25 cellular contexts compared by ENCODE assay signal in the genomic region with DNA sequence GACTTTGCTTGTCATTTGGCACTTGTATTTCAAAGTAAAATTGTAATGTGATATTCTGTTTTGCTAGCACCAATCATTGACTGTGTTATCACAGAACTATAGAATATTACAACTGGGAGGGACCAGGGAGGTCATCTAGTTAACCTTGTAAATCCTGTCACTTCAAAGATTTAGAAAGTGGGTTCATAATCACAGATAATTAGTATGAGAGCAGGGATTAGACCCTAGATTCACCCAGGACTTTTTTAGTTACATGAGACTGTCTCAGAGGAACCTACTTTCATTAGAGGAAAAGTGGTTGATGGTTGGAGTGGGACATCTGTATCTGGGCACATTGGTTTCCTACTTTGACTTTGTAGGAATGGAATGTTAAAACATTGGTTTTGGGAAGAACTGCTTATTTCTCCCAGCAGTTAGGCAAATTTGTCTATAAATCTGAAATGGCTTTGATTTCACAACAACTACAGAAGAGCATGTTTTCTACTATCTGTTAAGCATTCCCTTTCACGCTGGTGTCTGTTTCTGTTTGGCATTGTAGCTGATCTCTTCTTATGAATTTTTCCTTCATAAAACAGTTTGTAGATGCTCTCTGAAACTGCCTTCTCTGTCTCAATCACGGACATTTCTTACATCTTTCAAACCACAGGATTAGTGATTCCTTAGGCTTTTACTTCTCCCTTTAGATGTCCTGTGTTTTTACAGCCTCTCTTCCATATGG.
DNase-seq lines count a peak whose midpoint lies in the region; ATAC-seq and TF ChIP-seq lines count a peak whose summit lies in the region.
"Had no signal": no experiment of that assay in that cellular context is flagged by ENCODE, and none has a peak within 500 bp of the region (broad histone marks: within the 10 kb centered on the region; RNA-seq: fewer than 3 reads in every experiment).

No MANE protein-coding gene starts in this region.

- H4K20me1 ChIP-seq in GM23248 (ENCODE audit: insufficient read depth), result no peaks in the 10 kb centered on the region

- H3K4me1 Mint-ChIP-seq in CD4-positive, alpha-beta memory T cell, result peaks cover 6 to 20% (median 15%) of the 10 kb centered on the region in 4 donors
- H3K4me1 Mint-ChIP-seq in central memory CD8-positive, alpha-beta T cell, result peaks cover 9% of the 10 kb centered on the region
- no peaks in the 10 kb centered on the region for H3K4me1 Mint-ChIP-seq in nephron progenitor cell
- H3K4me1 Mint-ChIP-seq: neural crest cell had no signal

- no peak overlapping the region for H3K27ac ChIP-seq in CD4-positive, alpha-beta memory T cell (ENCODE audit: low read depth, low read length)
- H3K27ac ChIP-seq in GM23248, result no peak overlapping the region
- H3K27ac ChIP-seq: ascending aorta, esophagus muscularis mucosa, tibial artery had no signal

- H3K36me3 Mint-ChIP-seq in CD4-positive, alpha-beta memory T cell, result peaks cover 10 to 26% of the 10 kb centered on the region in 2 donors
- H3K36me3 Mint-ChIP-seq in central memory CD8-positive, alpha-beta T cell (ENCODE audit: insufficient read depth), result peaks cover 26% of the 10 kb centered on the region
- H3K36me3 Mint-ChIP-seq in nephron progenitor cell (ENCODE audit: low read depth), result peaks cover 12% of the 10 kb centered on the region

- H2AFZ ChIP-seq in GM23248, result no peak overlapping the region

- DNase-seq in CD4-positive, alpha-beta memory T cell, result no peak
- DNase-seq in GM23248 (peak; percentile 9), nephron progenitor cell (no peak), T-helper 2 cell (no peak)
- no peak for DNase-seq in central memory CD8-positive, alpha-beta T cell (ENCODE audit: low spot score in 2 of 2)
- DNase-seq: activated CD4-positive, alpha-beta T cell treated with anti-CD3 and anti-CD28 coated beads, Interleukin-2, amount 50 U/mL, for 4 hours; activated CD8-positive, alpha-beta memory T cell treated with anti-CD3 and anti-CD28 coated beads, Interleukin-2, amount 50 U/mL, for 48 hours; activated gamma-delta T cell treated with Interleukin-2 at 50 U/mL for 16 hours; AML-193; Calu3; EL; glutamatergic neuron; MM.1S; NCI-H1436; NCI-H774; PC-3; stimulated activated CD4-positive, alpha-beta T cell treated with anti-CD3 and anti-CD28 coated beads, Interleukin-2, amount 100 ng/mL, for 24 hours; stimulated activated naive CD4-positive, alpha-beta T cell treated with Interleukin-2 at 50 U/mL for 16 hours; tibial artery had no signal

- no peak overlapping the region for H3K9ac ChIP-seq in GM23248

- H3K9me2 ChIP-seq in GM23248 (ENCODE audit: insufficient read depth), result no peaks in the 10 kb centered on the region

- CTCF ChIA-PET in CD4-positive, alpha-beta memory T cell (lab: Charles Lee; ENCODE audit: partially characterized antibody), result no interaction called here

- H3K27me3 ChIP-seq in CD4-positive, alpha-beta memory T cell (ENCODE audit: insufficient read depth, low read length), result no peaks in the 10 kb centered on the region
- no peaks in the 10 kb centered on the region for H3K27me3 ChIP-seq in GM23248 (replicated peaks; ENCODE audit: insufficient read depth)
- H3K27me3 ChIP-seq: ascending aorta, esophagus muscularis mucosa, tibial artery had no signal

- H3K27ac Mint-ChIP-seq in CD4-positive, alpha-beta memory T cell, result peak overlapping the region in 6 of 7 donors; percentile 1 to 70 (median 30)
- peak overlapping the region; percentile 64 for H3K27ac Mint-ChIP-seq in central memory CD8-positive, alpha-beta T cell (ENCODE audit: low read depth)
- peak overlapping the region; percentile 54 for H3K27ac Mint-ChIP-seq in nephron progenitor cell

- no peaks in the 10 kb centered on the region for H3K9me3 ChIP-seq in CD4-positive, alpha-beta memory T cell (ENCODE audit: control insufficient read depth in 1 of 2, low read length in 2 of 2)
- no peaks in the 10 kb centered on the region for H3K9me3 ChIP-seq in GM23248 (ENCODE audit: low read depth)
- H3K9me3 ChIP-seq: ascending aorta, esophagus muscularis mucosa, tibial artery had no signal

- H3F3A ChIP-seq in GM23248 (ENCODE audit: insufficient read depth), result no peaks in the 10 kb centered on the region

- intact Hi-C loops in CD4-positive, alpha-beta memory T cell (cut with micrococcal nuclease), result no loop called here

- no peak overlapping the region for H3K4me3 ChIP-seq in CD4-positive, alpha-beta memory T cell (ENCODE audit: low read length in 2 of 2)
- no peak overlapping the region for H3K4me3 ChIP-seq in GM23248
- H3K4me3 ChIP-seq: ascending aorta, esophagus muscularis mucosa, tibial artery had no signal

- in situ Hi-C loops in GM23248 (cut with MboI), result loop anchor here (25.0 kb wide), 1 partner anchor 1094 kb away; a partner anchor contains a TSS

- H3K27me3 Mint-ChIP-seq in CD4-positive, alpha-beta memory T cell, result no peaks in the 10 kb centered on the region
- H3K27me3 Mint-ChIP-seq in central memory CD8-positive, alpha-beta T cell, result no peaks in the 10 kb centered on the region
- H3K27me3 Mint-ChIP-seq in nephron progenitor cell (ENCODE audit: low read depth, poor library complexity), result no peaks in the 10 kb centered on the region

- WGBS in GM23248 (ENCODE audit: low coverage in 1 of 2, low lambda C conversion rate in 2 of 2, missing lambda C conversion rate in 2 of 2), 2 experiments, result 60 to 71% methylated on average over 2 of the region's 2 CpGs

- H3K4me2 ChIP-seq in GM23248 (ENCODE audit: unreplicated experiment), result no peak overlapping the region

- POLR2A ChIA-PET in CD4-positive, alpha-beta memory T cell (lab: Charles Lee; ENCODE audit: partially characterized antibody), result no interaction called here

- TF ChIP-seq CTCF in nephron progenitor cell (IDR thresholded peaks at IDR 0.05), result no peak

- H3K4me1 ChIP-seq in CD4-positive, alpha-beta memory T cell (ENCODE audit: insufficient read depth, low read length), result no peaks in the 10 kb centered on the region
- no peaks in the 10 kb centered on the region for H3K4me1 ChIP-seq in GM23248 (ENCODE audit: insufficient read depth)
- H3K4me1 ChIP-seq: ascending aorta, tibial artery had no signal

- H3K36me3 ChIP-seq in CD4-positive, alpha-beta memory T cell (ENCODE audit: insufficient read depth, low read length), result peaks cover 3% of the 10 kb centered on the region
- H3K36me3 ChIP-seq in GM23248 (ENCODE audit: low read depth), result peaks cover 4% of the 10 kb centered on the region; the same call in 1 of the 2 replicates

- H3K79me2 ChIP-seq in GM23248 (ENCODE audit: insufficient read depth), result peaks cover 17% of the 10 kb centered on the region

- no peak overlapping the region for H3K4me3 Mint-ChIP-seq in CD4-positive, alpha-beta memory T cell
- H3K4me3 Mint-ChIP-seq in central memory CD8-positive, alpha-beta T cell, result no peak overlapping the region
- no peak overlapping the region for H3K4me3 Mint-ChIP-seq in nephron progenitor cell
- H3K4me3 Mint-ChIP-seq: neural crest cell had no signal

- no peaks in the 10 kb centered on the region for H3K9me3 Mint-ChIP-seq in CD4-positive, alpha-beta memory T cell
- H3K9me3 Mint-ChIP-seq in central memory CD8-positive, alpha-beta T cell, result no peaks in the 10 kb centered on the region
- peaks cover 6% of the 10 kb centered on the region for H3K9me3 Mint-ChIP-seq in nephron progenitor cell

- no peak for ATAC-seq in central memory CD8-positive, alpha-beta T cell (replicated peaks; ENCODE audit: extremely low read depth, poor library complexity, severe bottlenecking)
- no peak for ATAC-seq in GM19035 (IDR thresholded peaks at IDR 0.05; ENCODE audit: unreplicated experiment)
- no peak for ATAC-seq in GM18519 (IDR thresholded peaks at IDR 0.05; ENCODE audit: low FRiP score, unreplicated experiment)
- ATAC-seq: left lobe of liver, PC-3 had no signal
